ENCODE assay signal across 8 cellular contexts in the genomic region with DNA sequence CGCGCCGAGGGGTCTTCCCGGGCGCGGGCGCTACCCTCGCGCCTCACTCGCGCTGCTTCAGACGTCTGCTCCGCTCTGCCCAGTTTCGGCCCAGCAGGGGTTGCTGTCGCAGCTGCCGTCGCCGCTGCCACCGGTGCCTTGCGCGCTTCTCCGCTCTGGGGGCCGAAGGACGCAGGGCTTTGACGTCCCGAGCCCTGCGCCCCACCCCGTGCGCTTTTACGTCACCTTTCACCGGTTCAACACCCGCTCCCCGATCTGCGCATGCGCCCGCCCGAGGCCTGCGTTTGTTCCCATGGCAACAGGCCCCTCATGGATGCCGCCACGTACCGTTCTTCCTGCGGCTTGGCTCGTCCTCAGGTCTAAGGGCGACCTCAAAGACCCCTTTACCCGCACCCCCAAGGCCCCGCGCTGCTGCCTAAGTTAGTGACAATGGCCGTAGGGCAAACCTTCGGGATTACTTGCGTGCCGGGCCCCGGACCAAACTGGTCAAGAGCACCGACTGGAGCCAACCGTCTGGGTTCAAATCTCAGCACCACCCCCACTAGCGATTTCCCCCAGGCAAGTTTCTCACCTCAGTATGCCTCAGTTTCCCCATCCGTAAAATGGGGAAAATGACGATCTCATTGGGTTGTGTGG. TPM values are rescaled to one million over a fixed set of nuclear protein-coding genes. Genes with fewer than 3 reads are reported as not detected.
DNase-seq lines count a peak whose midpoint lies in the region; ATAC-seq, FAIRE-seq and TF ChIP-seq lines count a peak whose summit lies in the region.

No MANE protein-coding gene starts in this region.

- ATAC-seq in DND-41 (ENCODE audit: insufficient read depth, low read depth) = peak; percentile 35
- peak; percentile 41 to 57 for ATAC-seq in naive thymus-derived CD8-positive, alpha-beta T cell
- peak; percentile 48 to 54 for ATAC-seq in stimulated activated naive B cell treated with anti-CD40 and anti-IgM and Interleukin-4, amounts not matched to agents 10 μg/mL and 1 μg/mL and 100 μg/mL, for 72 hours (replicated peaks)

- H3K9me3 ChIP-seq in DND-41 (ENCODE audit: insufficient read depth, low read length, severe bottlenecking) = no peaks in the 10 kb centered on the region
- no peaks in the 10 kb centered on the region for H3K9me3 ChIP-seq in GM23248 (ENCODE audit: low read depth)
- no peaks in the 10 kb centered on the region for H3K9me3 ChIP-seq in Karpas-422 (ENCODE audit: low read length)

- POLR2A ChIA-PET in naive thymus-derived CD8-positive, alpha-beta T cell (lab: Charles Lee) = interaction anchor here (0.5 to 2.4 kb wide), 15 partner anchors 24 to 390 kb away, joined by 3 to 22 read pairs (median 6); a partner anchor contains a TSS

- H3K27ac Mint-ChIP-seq in naive thymus-derived CD8-positive, alpha-beta T cell = peak overlapping the region; percentile 83 to 99 (median 97)
- peak overlapping the region; percentile 91 for H3K27ac Mint-ChIP-seq in stimulated activated naive B cell treated with anti-CD40 and anti-IgM and Interleukin-4, amounts not matched to agents 10 μg/mL and 1 μg/mL and 100 μg/mL, for 72 hours

- H2AFZ ChIP-seq in DND-41 (ENCODE audit: low read depth, low read length) = peak overlapping the region; percentile 95
- H2AFZ ChIP-seq in GM23248 = peak overlapping the region; percentile 93
- H2AFZ ChIP-seq in Karpas-422 (ENCODE audit: low read length) = peak overlapping the region; percentile 98

- H3K27ac ChIP-seq in DND-41 (ENCODE audit: low read length) (peak overlapping the region; percentile 96), GM23248 (peak overlapping the region; percentile 92), Karpas-422 (ENCODE audit: low read length) (no peak overlapping the region)

- H3K4me3 Mint-ChIP-seq in naive thymus-derived CD8-positive, alpha-beta T cell = peak overlapping the region; percentile 81 to 94 (median 92)
- H3K4me3 Mint-ChIP-seq in stimulated activated naive B cell treated with anti-CD40 and anti-IgM and Interleukin-4, amounts not matched to agents 10 μg/mL and 1 μg/mL and 100 μg/mL, for 72 hours = peak overlapping the region; percentile 85 to 87

- FAIRE-seq in RCC 7860 (lab: Jason Lieb, UNC) = no peak

- WGBS in GM23248 (ENCODE audit: low coverage in 1 of 2, low lambda C conversion rate in 2 of 2, missing lambda C conversion rate in 2 of 2), 2 experiments = 0 to 3% methylated on average over 47 to 57 of the region's 57 CpGs

- H3K4me1 ChIP-seq in DND-41 (ENCODE audit: insufficient read depth, low read length) (peaks cover 41% of the 10 kb centered on the region), GM23248 (ENCODE audit: insufficient read depth) (peaks cover 13% of the 10 kb centered on the region), Karpas-422 (ENCODE audit: low read length) (peaks cover 43% of the 10 kb centered on the region)

- H3K9ac ChIP-seq in DND-41 (ENCODE audit: low read depth, low read length) (peak overlapping the region; percentile 79), GM23248 (peak overlapping the region; percentile 90), Karpas-422 (ENCODE audit: low read length) (peak overlapping the region; percentile 78)

- H3K36me3 Mint-ChIP-seq in naive thymus-derived CD8-positive, alpha-beta T cell = peaks cover 0 to 2% (median 0%) of the 10 kb centered on the region in 3 donors
- peaks cover 7 to 11% of the 10 kb centered on the region in 2 donors for H3K36me3 Mint-ChIP-seq in stimulated activated naive B cell treated with anti-CD40 and anti-IgM and Interleukin-4, amounts not matched to agents 10 μg/mL and 1 μg/mL and 100 μg/mL, for 72 hours

- no peaks in the 10 kb centered on the region for H3K27me3 ChIP-seq in DND-41 (ENCODE audit: insufficient read depth, low read length, poor library complexity)
- peaks cover 10% of the 10 kb centered on the region; the same call in 1 of the 2 replicates for H3K27me3 ChIP-seq in GM23248 (replicated peaks; ENCODE audit: insufficient read depth)
- H3K27me3 ChIP-seq in Karpas-422 (ENCODE audit: low read length) = no peaks in the 10 kb centered on the region

- TF ChIP-seq CTCF in DND-41 (IDR thresholded peaks at IDR 0.05; ENCODE audit: borderline replicate concordance, extremely low read depth, low read length, poor library complexity, severe bottlenecking) (peak; percentile 14), fibroblast of mammary gland (conservative IDR thresholded peaks at IDR 0.05; ENCODE audit: control insufficient read depth, insufficient read depth, low read depth, low read length) (no peak)

- H3K27me3 Mint-ChIP-seq in naive thymus-derived CD8-positive, alpha-beta T cell = peaks cover 0 to 5% (median 1%) of the 10 kb centered on the region in 5 donors
- H3K27me3 Mint-ChIP-seq in stimulated activated naive B cell treated with anti-CD40 and anti-IgM and Interleukin-4, amounts not matched to agents 10 μg/mL and 1 μg/mL and 100 μg/mL, for 72 hours = peaks cover 7 to 12% of the 10 kb centered on the region in 2 donors

- H3K4me2 ChIP-seq in DND-41 (ENCODE audit: insufficient read depth, low read length) (peak overlapping the region; percentile 95), GM23248 (ENCODE audit: unreplicated experiment) (peak overlapping the region; percentile 97), Karpas-422 (ENCODE audit: low read depth, low read length, poor library complexity, severe bottlenecking) (peak overlapping the region; percentile 99)

- H3K4me3 ChIP-seq in DND-41 (ENCODE audit: low read depth in 1 of 2, low read length in 2 of 2) (peak overlapping the region; percentile 42 to 85; a peak in 3 of 4 replicates), GM23248 (peak overlapping the region; percentile 79), Karpas-422 (ENCODE audit: low read length) (peak overlapping the region; percentile 81), fibroblast of mammary gland (ENCODE audit: control insufficient read depth, low read depth, low read length) (peak overlapping the region; percentile 72)

- in situ Hi-C loops in GM23248 (cut with MboI) = no loop called here

- H3K36me3 ChIP-seq in DND-41 (ENCODE audit: insufficient read depth, low read length) (peaks cover 14% of the 10 kb centered on the region), GM23248 (ENCODE audit: low read depth) (no peaks in the 10 kb centered on the region), Karpas-422 (ENCODE audit: insufficient read depth, low read length) (no peaks in the 10 kb centered on the region)

- H4K20me1 ChIP-seq in DND-41 (ENCODE audit: insufficient read depth, low read length) = peaks cover 27% of the 10 kb centered on the region
- H4K20me1 ChIP-seq in GM23248 (ENCODE audit: insufficient read depth) = no peaks in the 10 kb centered on the region
- peaks cover 14% of the 10 kb centered on the region for H4K20me1 ChIP-seq in Karpas-422 (ENCODE audit: insufficient read depth, low read depth, low read length)

- H3K9me2 ChIP-seq in GM23248 (ENCODE audit: insufficient read depth) (no peaks in the 10 kb centered on the region), Karpas-422 (replicated peaks; ENCODE audit: insufficient read depth, low read length) (no peaks in the 10 kb centered on the region)

- DNase-seq in DND-41 (peak; percentile 98), GM23248 (peak; percentile 100), Karpas-422 (peak; percentile 100), RCC 7860 (ENCODE audit: low spot score) (peak; percentile 89), fibroblast of mammary gland (ENCODE audit: low read depth) (peak; percentile 92)
- DNase-seq in activated T-helper 1 cell treated with anti-CD3 and anti-CD28 coated beads, Interleukin-2, amount 50 U/mL, for 16 hours (ENCODE audit: low read depth in 1 of 2, low spot score in 1 of 2) = peak; percentile 97 to 99
- peak; percentile 97 to 100 (median 100) for DNase-seq in naive thymus-derived CD8-positive, alpha-beta T cell
- DNase-seq in stimulated activated naive B cell treated with anti-CD40 and anti-IgM and Interleukin-4, amounts not matched to agents 10 μg/mL and 1 μg/mL and 100 μg/mL, for 72 hours = peak; percentile 96

- H3K9me3 Mint-ChIP-seq in naive thymus-derived CD8-positive, alpha-beta T cell = no peaks in the 10 kb centered on the region
- H3K9me3 Mint-ChIP-seq in stimulated activated naive B cell treated with anti-CD40 and anti-IgM and Interleukin-4, amounts not matched to agents 10 μg/mL and 1 μg/mL and 100 μg/mL, for 72 hours = no peaks in the 10 kb centered on the region

- peaks cover 23 to 41% (median 34%) of the 10 kb centered on the region in 4 donors for H3K4me1 Mint-ChIP-seq in naive thymus-derived CD8-positive, alpha-beta T cell
- H3K4me1 Mint-ChIP-seq in stimulated activated naive B cell treated with anti-CD40 and anti-IgM and Interleukin-4, amounts not matched to agents 10 μg/mL and 1 μg/mL and 100 μg/mL, for 72 hours = peaks cover 28 to 45% of the 10 kb centered on the region in 2 donors

- H3F3A ChIP-seq in GM23248 (ENCODE audit: insufficient read depth) = peaks cover 14% of the 10 kb centered on the region; the same call in 1 of the 2 replicates

- peaks cover 36% of the 10 kb centered on the region for H3K79me2 ChIP-seq in DND-41 (ENCODE audit: insufficient read depth, low read length)
- H3K79me2 ChIP-seq in GM23248 (ENCODE audit: insufficient read depth) = peaks cover 12% of the 10 kb centered on the region; the same call in 1 of the 2 replicates
- H3K79me2 ChIP-seq in Karpas-422 (ENCODE audit: low read length) = peaks cover 25% of the 10 kb centered on the region

RNA-seq across cellular contexts. Expression of a gene that starts 0.6 kb away (rescaled TPM):
- 20.5 and 29.6 TPM in 2 replicates for total RNA-seq in GM23248 (2014; rRNA removed; shearing (Covaris generic))
- 54.1 and 55.2 TPM in 2 replicates for polyA plus RNA-seq in GM23248 (2016; fragmentation: Nextera tagmentation; extraction: Ambion mirVana)
- 91.5 and 106 TPM in 2 replicates for total RNA-seq in Karpas-422 (2014; rRNA removed; shearing (Covaris generic); ENCODE audit: low replicate concordance)
- 10 to 100 TPM; 41.8 to 46.4 TPM for total RNA-seq in naive thymus-derived CD8-positive, alpha-beta T cell
- 10 to 100 TPM; 75.9 to 96.8 (median 79.5) TPM for polyA plus RNA-seq in naive thymus-derived CD8-positive, alpha-beta T cell

RNA-seq across cellular contexts. Expression of a gene that starts 3.4 kb away (rescaled TPM):
- total RNA-seq in GM23248 (2014; rRNA removed; shearing (Covaris generic)) = 30.7 and 31.2 TPM in 2 replicates
- 10.8 and 12.1 TPM in 2 replicates for polyA plus RNA-seq in GM23248 (2016; fragmentation: Nextera tagmentation; extraction: Ambion mirVana)
- total RNA-seq in Karpas-422 (2014; rRNA removed; shearing (Covaris generic); ENCODE audit: low replicate concordance) = 79.6 and 149 TPM in 2 replicates
- 100 to 1,000 TPM; 118 to 120 TPM for total RNA-seq in naive thymus-derived CD8-positive, alpha-beta T cell
- polyA plus RNA-seq in naive thymus-derived CD8-positive, alpha-beta T cell = 10 to 100 TPM; 13.8 to 36.5 (median 15.9) TPM

RNA-seq across cellular contexts. Expression of a gene that starts 14.6 kb away (rescaled TPM):
- not detected in 2 replicates for total RNA-seq in GM23248 (2014; rRNA removed; shearing (Covaris generic))
- not detected in 2 replicates for polyA plus RNA-seq in GM23248 (2016; fragmentation: Nextera tagmentation; extraction: Ambion mirVana)
- not detected in 2 replicates for total RNA-seq in Karpas-422 (2014; rRNA removed; shearing (Covaris generic); ENCODE audit: low replicate concordance)
- not detected for total RNA-seq in naive thymus-derived CD8-positive, alpha-beta T cell
- not detected for polyA plus RNA-seq in naive thymus-derived CD8-positive, alpha-beta T cell

RNA-seq across cellular contexts. Expression of a gene that starts 25.8 kb away (rescaled TPM):
- 46.4 and 58.5 TPM in 2 replicates for total RNA-seq in GM23248 (2014; rRNA removed; shearing (Covaris generic))
- polyA plus RNA-seq in GM23248 (2016; fragmentation: Nextera tagmentation; extraction: Ambion mirVana) = 56.1 and 57.3 TPM in 2 replicates
- total RNA-seq in Karpas-422 (2014; rRNA removed; shearing (Covaris generic); ENCODE audit: low replicate concordance) = 51.8 and 119 TPM in 2 replicates
- 100 to 1,000 TPM; 136 to 141 TPM for total RNA-seq in naive thymus-derived CD8-positive, alpha-beta T cell
- polyA plus RNA-seq in naive thymus-derived CD8-positive, alpha-beta T cell = 100 to 1,000 TPM; 146 to 169 (median 146) TPM

RNA-seq across cellular contexts. Expression of a gene that starts 39.6 kb away (rescaled TPM):
- 13.4 and 67.2 TPM in 2 replicates for total RNA-seq in GM23248 (2014; rRNA removed; shearing (Covaris generic))
- 99.3 and 103 TPM in 2 replicates for polyA plus RNA-seq in GM23248 (2016; fragmentation: Nextera tagmentation; extraction: Ambion mirVana)
- total RNA-seq in Karpas-422 (2014; rRNA removed; shearing (Covaris generic); ENCODE audit: low replicate concordance) = 69.7 and 99.7 TPM in 2 replicates
- 100 to 1,000 TPM; 105 to 111 TPM for total RNA-seq in naive thymus-derived CD8-positive, alpha-beta T cell
- polyA plus RNA-seq in naive thymus-derived CD8-positive, alpha-beta T cell = 100 to 1,000 TPM; 128 to 148 (median 144) TPM
